In genomic region chr10:104040862-104041789, GRCh38 we compare ENCODE assay signal across 20 cellular contexts. TPM values are rescaled to one million over a fixed set of nuclear protein-coding genes. Genes with fewer than 3 reads are reported as not detected.
"Had no signal": no experiment of that assay in that cellular context is flagged by ENCODE, and none has a peak within 500 bp of the region (broad histone marks: within the 10 kb centered on the region; RNA-seq: fewer than 3 reads in every experiment).

No MANE protein-coding gene starts in this region.

- DNase-seq: activated CD4-positive, alpha-beta T cell treated with anti-CD3 and anti-CD28 coated beads, Interleukin-2, amount 50 U/mL, for 4 hours; activated naive CD4-positive, alpha-beta T cell treated with anti-CD3 and anti-CD28 coated beads, Interleukin-2, amount 10 ng/mL, durations not matched to agents 7 days and 5 days; activated T-cell treated with anti-CD3 and anti-CD28 coated beads, Interleukin-2, amount 50 U/mL, for 4 hours; aorta; brain microvascular endothelial cell; gastrocnemius medialis; heart right ventricle; immature natural killer cell; left ventricle myocardium superior; naive B cell; ovary; right lobe of liver; small intestine; stimulated activated CD4-positive, alpha-beta T cell treated with anti-CD3 and anti-CD28 coated beads, Interleukin-15, amount 100 ng/mL, for 24 hours; stimulated activated CD4-positive, alpha-beta T cell treated with anti-CD3 and anti-CD28 coated beads, Interleukin-2, amount 100 ng/mL, for 48 hours; T-helper 2 cell; trophoblast cell had no signal

- H3K9me3 Mint-ChIP-seq: activated naive CD4-positive, alpha-beta T cell treated with anti-CD3 and anti-CD28 coated beads, Interleukin-2, amount 10 ng/mL, durations not matched to agents 7 days and 5 days; activated T-cell treated with anti-CD3 and anti-CD28 coated beads, Interleukin-2, amount 50 U/mL, for 4 hours; central memory CD8-positive, alpha-beta T cell; immature natural killer cell; stimulated activated naive CD8-positive, alpha-beta T cell treated with anti-CD3 and anti-CD28 coated beads, Interleukin-15, Interleukin-2, amounts not matched to agents 100 ng/mL and 50 ng/mL, for 24 hours had no signal

- H3K4me3 Mint-ChIP-seq: activated naive CD4-positive, alpha-beta T cell treated with anti-CD3 and anti-CD28 coated beads, Interleukin-2, amount 10 ng/mL, durations not matched to agents 7 days and 5 days; activated T-cell treated with anti-CD3 and anti-CD28 coated beads, Interleukin-2, amount 50 U/mL, for 4 hours; central memory CD8-positive, alpha-beta T cell; immature natural killer cell; stimulated activated naive CD8-positive, alpha-beta T cell treated with anti-CD3 and anti-CD28 coated beads, Interleukin-15, Interleukin-2, amounts not matched to agents 100 ng/mL and 50 ng/mL, for 24 hours had no signal

- H3K36me3 Mint-ChIP-seq: activated naive CD4-positive, alpha-beta T cell treated with anti-CD3 and anti-CD28 coated beads, Interleukin-2, amount 10 ng/mL, durations not matched to agents 7 days and 5 days; immature natural killer cell; naive B cell had no signal

- H3K27me3 Mint-ChIP-seq: central memory CD8-positive, alpha-beta T cell; stimulated activated naive CD8-positive, alpha-beta T cell treated with anti-CD3 and anti-CD28 coated beads, Interleukin-15, Interleukin-2, amounts not matched to agents 100 ng/mL and 50 ng/mL, for 24 hours had no signal

- H3K27ac Mint-ChIP-seq: activated naive CD4-positive, alpha-beta T cell treated with anti-CD3 and anti-CD28 coated beads, Interleukin-2, amount 10 ng/mL, durations not matched to agents 7 days and 5 days; immature natural killer cell; stimulated activated naive CD8-positive, alpha-beta T cell treated with anti-CD3 and anti-CD28 coated beads, Interleukin-15, Interleukin-2, amounts not matched to agents 100 ng/mL and 50 ng/mL, for 24 hours had no signal

- ATAC-seq: activated T-cell treated with anti-CD3 and anti-CD28 coated beads, Interleukin-2, amount 50 U/mL, for 4 hours; gastrocnemius medialis; heart right ventricle; left ventricle myocardium superior; right lobe of liver had no signal

- H3K4me1 Mint-ChIP-seq: activated naive CD4-positive, alpha-beta T cell treated with anti-CD3 and anti-CD28 coated beads, Interleukin-2, amount 10 ng/mL, durations not matched to agents 7 days and 5 days; central memory CD8-positive, alpha-beta T cell; immature natural killer cell; naive B cell had no signal

RNA-seq across cellular contexts. Expression of gene COL17A1, which starts 44.6 kb away (rescaled TPM):
- total RNA-seq: mononuclear cell had no signal
